18 cellular contexts compared by ENCODE assay signal in the genomic region with DNA sequence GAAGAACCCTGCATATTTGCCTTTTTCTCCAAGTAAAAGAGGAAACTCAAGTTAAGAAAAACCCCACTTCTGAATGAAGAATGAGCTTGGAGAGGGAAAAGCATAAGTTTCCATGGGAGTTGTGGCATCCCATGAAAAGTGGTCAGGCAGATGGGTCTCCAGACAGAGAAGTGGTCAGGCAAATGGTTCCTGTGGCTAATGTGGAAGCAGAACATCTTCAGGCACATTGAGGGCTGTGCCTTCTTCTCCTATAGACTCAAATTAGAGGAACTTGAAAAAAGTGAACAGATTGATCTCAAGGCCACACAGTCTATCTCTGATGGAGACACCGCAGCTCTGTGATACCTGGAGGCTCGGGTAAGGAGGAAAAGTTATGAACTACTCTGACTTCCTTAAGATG.
"Had no signal": no experiment of that assay in that cellular context is flagged by ENCODE, and none has a peak within 500 bp of the region (broad histone marks: within the 10 kb centered on the region; RNA-seq: fewer than 3 reads in every experiment).

No MANE protein-coding gene starts in this region.

- DNase-seq: effector CD4-positive, alpha-beta T cell; endodermal cell; erythroblast; foreskin melanocyte; heart left ventricle; hippocampal formation; left colon; naive thymus-derived CD4-positive, alpha-beta T cell; nephron progenitor cell; psoas muscle; retina; spleen; stimulated activated CD4-positive, alpha-beta T cell treated with anti-CD3 and anti-CD28 coated beads, Interleukin-15, amount 100 ng/mL, for 24 hours; stimulated activated CD4-positive, alpha-beta T cell treated with anti-CD3 and anti-CD28 coated beads, Interleukin-1b, Interleukin-23, amount 100 ng/mL, for 48 hours; stimulated activated CD4-positive, alpha-beta T cell treated with anti-CD3 and anti-CD28 coated beads, Interleukin-4, amount 100 ng/mL, for 24 hours; stimulated activated naive B cell treated with anti-CD40 and anti-IgM and Interleukin-4, amounts not matched to agents 10 μg/mL and 1 μg/mL and 100 μg/mL, for 72 hours; stimulated activated naive CD8-positive, alpha-beta T cell treated with anti-CD3 and anti-CD28 coated beads, Interleukin-15, amount 100 ng/mL, for 72 hours; testis had no signal
